1 cellular context compared by ENCODE assay signal in genomic region chr4:54215379-54216072, GRCh38.
TF ChIP-seq lines count a peak whose summit lies in the region.

No MANE protein-coding gene starts in this region.

TF ChIP-seq in SK-N-SH, 30 proteins besides CTCF, POLR2A, EP300 and RAD21 (continued from another document):
- TF ChIP-seq REST (IDR thresholded peaks at IDR 0.05; ENCODE audit: low read depth, low read length) (no peak), NRF1 (IDR thresholded peaks at IDR 0.05; ENCODE audit: low read depth, low read length) (no peak), TAF1 (IDR thresholded peaks at IDR 0.05; ENCODE audit: borderline replicate concordance, low read depth, low read length) (no peak), YY1 (IDR thresholded peaks at IDR 0.05; ENCODE audit: low read depth) (no peak), FOSL2 (IDR thresholded peaks at IDR 0.05; ENCODE audit: borderline replicate concordance, low read depth) (no peak), ZBTB33 (IDR thresholded peaks at IDR 0.05; ENCODE audit: borderline replicate concordance, low read depth) (no peak), TCF12 (IDR thresholded peaks at IDR 0.05) (peak; percentile 80), POLR2AphosphoS5 (IDR thresholded peaks at IDR 0.05; ENCODE audit: low read depth, low read length) (peak; percentile 37; the same call in 1 of the 2 replicates), SMC3 (IDR thresholded peaks at IDR 0.05; ENCODE audit: low read depth, low read length) (no peak), RFX5 (IDR thresholded peaks at IDR 0.05; ENCODE audit: low read length) (no peak), JUND (IDR thresholded peaks at IDR 0.05) (no peak), RCOR1 (IDR thresholded peaks at IDR 0.05; ENCODE audit: low read length) (peak; percentile 76), USF1 (IDR thresholded peaks at IDR 0.05; ENCODE audit: borderline replicate concordance, low read depth) (no peak), USF2 (IDR thresholded peaks at IDR 0.05; ENCODE audit: borderline replicate concordance, low read depth, low read length) (no peak), CHD2 (IDR thresholded peaks at IDR 0.05; ENCODE audit: low read length, partially characterized antibody) (no peak), EZH2phosphoT487 (IDR thresholded peaks at IDR 0.05; ENCODE audit: borderline replicate concordance, low read depth) (no peak), MEF2A (IDR thresholded peaks at IDR 0.05; ENCODE audit: borderline replicate concordance, low read depth) (no peak), RXRA (IDR thresholded peaks at IDR 0.05; ENCODE audit: borderline replicate concordance, low read depth) (no peak), MXI1 (IDR thresholded peaks at IDR 0.05; ENCODE audit: low read depth, low read length) (0 out of 2 replicates have a peak, but pooled peaks have one; percentile 45), IRF3 (IDR thresholded peaks at IDR 0.05; ENCODE audit: low read depth, low read length) (no peak), FOXJ3 (CRISPR knock-in tag; IDR thresholded peaks at IDR 0.05) (no peak), GATA2 (CRISPR knock-in tag; IDR thresholded peaks at IDR 0.05) (peak; percentile 64), TEAD4 (IDR thresholded peaks at IDR 0.05; ENCODE audit: borderline replicate concordance, insufficient read depth) (no peak), ELF1 (IDR thresholded peaks at IDR 0.05) (no peak), FOXM1 (IDR thresholded peaks at IDR 0.05; ENCODE audit: low read depth) (no peak), MAX (IDR thresholded peaks at IDR 0.05; ENCODE audit: low read depth) (no peak)
